Comparison of ENCODE assay signal across 1 cellular context in genomic region chr5:80182802-80183645, GRCh38.
TF ChIP-seq lines count a peak whose summit lies in the region.

No MANE protein-coding gene starts in this region.

TF ChIP-seq in GM12878, 131 proteins besides CTCF, POLR2A, EP300 and RAD21:
- TF ChIP-seq ZNF592 (IDR thresholded peaks at IDR 0.05) (peak; percentile 51; the same call in 1 of the 2 replicates), ZNF687 (IDR thresholded peaks at IDR 0.05) (peak; percentile 50), MTA2 (IDR thresholded peaks at IDR 0.05; ENCODE audit: low read depth) (no peak)
